ENCODE assay signal across 8 cellular contexts in the genomic region with DNA sequence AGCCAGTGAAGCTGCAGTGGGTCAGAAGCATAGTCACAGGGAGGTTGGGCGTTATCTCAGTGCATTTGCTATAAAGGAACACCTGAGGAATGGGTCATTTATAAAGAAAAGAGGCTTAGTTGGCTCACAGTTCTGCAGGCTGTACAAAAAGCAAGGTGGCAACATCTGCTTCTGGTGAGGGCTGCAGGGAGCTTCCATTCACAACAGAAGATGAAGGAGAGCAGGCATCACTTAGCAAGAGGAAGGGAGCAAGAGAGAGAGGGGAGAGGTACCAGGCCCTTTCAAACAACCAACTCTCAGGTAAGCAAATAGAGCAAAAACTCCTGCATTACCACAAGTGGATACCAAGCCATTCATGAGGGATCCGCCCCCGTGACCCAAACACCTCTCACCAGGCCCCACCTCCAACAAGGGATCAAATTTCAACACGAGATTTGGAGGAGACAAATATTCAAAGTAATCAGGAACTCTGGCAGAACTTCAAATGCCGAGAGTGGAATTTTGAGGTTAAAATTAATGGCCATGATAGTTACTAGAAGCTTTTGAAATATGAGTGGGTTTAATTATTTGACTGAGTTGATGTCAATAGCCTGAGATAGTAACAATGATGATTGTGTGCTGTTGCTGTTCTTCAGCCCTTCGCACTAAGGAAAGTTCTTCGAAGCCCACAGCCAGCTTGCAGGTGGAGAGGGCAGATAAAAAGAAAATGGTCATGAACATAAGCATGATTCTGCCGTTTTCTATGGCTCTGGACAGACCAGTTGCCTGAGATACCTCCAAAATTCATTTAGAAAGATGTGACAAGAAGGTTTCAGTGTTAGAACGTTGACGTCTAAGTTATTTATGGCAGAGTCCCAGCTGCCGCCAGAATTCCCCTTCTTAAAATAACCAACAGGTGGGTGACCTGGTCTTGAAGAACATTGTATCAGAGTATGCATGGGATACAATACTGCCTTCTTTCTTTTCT. TPM values are rescaled to one million over a fixed set of nuclear protein-coding genes. Genes with fewer than 3 reads are reported as not detected.
A peak's percentile ranks its signal among the peaks of the same experiment; 100 is the strongest.
DNase-seq lines count a peak whose midpoint lies in the region; ATAC-seq and TF ChIP-seq lines count a peak whose summit lies in the region.

No MANE protein-coding gene starts in this region.

- no peak overlapping the region for H2AK5ac ChIP-seq in trophoblast cell (ENCODE audit: low read length)

- H3K27ac ChIP-seq in trophoblast cell (ENCODE audit: low read depth, low read length) (no peak overlapping the region), coronary artery (no peak overlapping the region)

- no peaks in the 10 kb centered on the region for H3K79me2 ChIP-seq in trophoblast cell (ENCODE audit: control insufficient read depth, insufficient read depth, low read length, poor library complexity)

- H3K9me3 ChIP-seq in mucosa of descending colon (no peaks in the 10 kb centered on the region), trophoblast cell (ENCODE audit: insufficient read depth, low read depth, low read length) (no peaks in the 10 kb centered on the region)

- no peak overlapping the region for H2BK12ac ChIP-seq in trophoblast cell (ENCODE audit: low read length)

- no peak overlapping the region for H3K9ac ChIP-seq in trophoblast cell (ENCODE audit: low read length)

- H3K4ac ChIP-seq in trophoblast cell (ENCODE audit: low read depth, low read length), result no peak overlapping the region

- no peak overlapping the region for H3K14ac ChIP-seq in trophoblast cell (ENCODE audit: low read length)

- no peaks in the 10 kb centered on the region for H3K27me3 ChIP-seq in trophoblast cell (ENCODE audit: insufficient read depth, low read length)

- peak; percentile 77 for ATAC-seq in GM18868 (IDR thresholded peaks at IDR 0.05; ENCODE audit: unreplicated experiment)
- ATAC-seq in GM21786 (IDR thresholded peaks at IDR 0.05; ENCODE audit: unreplicated experiment), result peak; percentile 85
- ATAC-seq in HG03442 (IDR thresholded peaks at IDR 0.05; ENCODE audit: unreplicated experiment), result peak; percentile 78
- peak; percentile 13 for ATAC-seq in mucosa of descending colon

- no peak overlapping the region for H2BK120ac ChIP-seq in trophoblast cell (ENCODE audit: insufficient read depth, low read length, poor library complexity)

- H3K4me1 ChIP-seq in mucosa of descending colon (ENCODE audit: low read depth) (no peaks in the 10 kb centered on the region), trophoblast cell (ENCODE audit: control insufficient read depth in 1 of 2, insufficient read depth in 2 of 2, low read length in 2 of 2) (peaks cover 0 to 2% of the 10 kb centered on the region in 2 experiments)

- no peak overlapping the region for H3K4me2 ChIP-seq in trophoblast cell (ENCODE audit: low read length)

- intact Hi-C loops in mucosa of descending colon (cut with DNase I, micrococcal nuclease), result no loop called here

- TF ChIP-seq CTCF in mucosa of descending colon (IDR thresholded peaks at IDR 0.05) (no peak), coronary artery (IDR thresholded peaks at IDR 0.05) (no peak)

- no peak overlapping the region for H2BK5ac ChIP-seq in trophoblast cell (ENCODE audit: low read depth, low read length, poor library complexity)

- H4K12ac ChIP-seq in trophoblast cell (ENCODE audit: low read depth, low read length), result no peak overlapping the region

- no peak overlapping the region for H4K91ac ChIP-seq in trophoblast cell (ENCODE audit: low read depth, low read length)

- no peak overlapping the region for H4K8ac ChIP-seq in trophoblast cell (ENCODE audit: low read depth, low read length)

- DNase-seq in mucosa of descending colon (no peak), trophoblast cell (no peak), NOMO-1 treated with DMSO at 0.1 percent for 48 hours (lab: John Stamatoyannopoulos, UW; ENCODE audit: unreplicated experiment) (no peak), activated T-cell treated with anti-CD3 and anti-CD28 coated beads for 4 hours (no peak), coronary artery (ENCODE audit: low spot score) (no peak)

- no peak overlapping the region for H3K23ac ChIP-seq in trophoblast cell (ENCODE audit: low read length)

- no peaks in the 10 kb centered on the region for H3K79me1 ChIP-seq in trophoblast cell (ENCODE audit: low read length)

- H2AFZ ChIP-seq in trophoblast cell (ENCODE audit: insufficient read depth, low read length, poor library complexity), result no peak overlapping the region

- WGBS in trophoblast cell (ENCODE audit: extremely low coverage, insufficient coverage, insufficient read length), result no CpG with 5 or more reads among the region's 11 CpGs

- no peak overlapping the region for H3K4me3 ChIP-seq in mucosa of descending colon
- no peak overlapping the region for H3K4me3 ChIP-seq in trophoblast cell (ENCODE audit: low read depth, low read length)
- no peak overlapping the region for H3K4me3 ChIP-seq in coronary artery

- H3K36me3 ChIP-seq in mucosa of descending colon (ENCODE audit: low read depth), result no peaks in the 10 kb centered on the region
- no peaks in the 10 kb centered on the region for H3K36me3 ChIP-seq in trophoblast cell (ENCODE audit: control insufficient read depth in 1 of 2, insufficient read depth in 2 of 2, low read length in 2 of 2)

- H3K18ac ChIP-seq in trophoblast cell (ENCODE audit: low read length), result no peak overlapping the region

RNA-seq across cellular contexts. Expression of gene ADTRP, which starts 55.3 kb away (rescaled TPM):
- 100 to 1,000 TPM in 1 of 3 donors, 10 to 100 TPM in 2; 68.5 to 239 (median 91.9) TPM for total RNA-seq in mucosa of descending colon
- 1.7 and 2.0 TPM in 2 replicates for polyA plus RNA-seq in trophoblast cell (2013)

Comparison
In these comparisons a context has a peak if more than half of its experiments do, and no peak if none do; other contexts are left out.
1. ATAC-seq: peak in every context shown above with its lines; median percentile 85 in GM21786; 78 in HG03442; 77 in GM18868; 13 in mucosa of descending colon.